21 cellular contexts compared by ENCODE assay signal in the genomic region with DNA sequence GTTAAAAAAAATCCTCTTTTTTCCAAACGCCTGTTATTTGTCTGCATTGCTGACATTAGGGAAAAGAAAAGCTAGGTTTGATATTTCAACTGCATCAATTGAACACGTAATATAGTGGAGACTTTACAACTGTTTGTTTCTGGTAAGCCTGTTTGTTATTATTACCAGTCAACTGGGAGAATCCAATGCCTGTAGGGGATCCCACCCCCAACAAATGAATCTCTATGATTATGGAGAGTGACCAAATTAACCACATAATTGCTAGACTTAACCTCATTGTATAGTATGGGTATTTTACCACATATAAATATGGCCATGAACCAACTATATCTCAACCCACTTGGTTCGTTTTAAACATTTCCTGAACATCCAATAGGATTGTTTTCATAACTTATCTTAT.
"Had no signal": no experiment of that assay in that cellular context is flagged by ENCODE, and none has a peak within 500 bp of the region (broad histone marks: within the 10 kb centered on the region; RNA-seq: fewer than 3 reads in every experiment).

No MANE protein-coding gene starts in this region.

- H3K9me3 ChIP-seq: left ventricle myocardium inferior, lower lobe of right lung, ovary, right atrium auricular region, sigmoid colon had no signal

- H3K4me3 ChIP-seq: dorsolateral prefrontal cortex, hepatocyte, left ventricle myocardium inferior, lower lobe of right lung, neural progenitor cell, ovary, right atrium auricular region, sigmoid colon, skin epidermis had no signal

- H3K4me1 ChIP-seq: lower lobe of right lung, neural progenitor cell, right atrium auricular region, sigmoid colon had no signal

- H3K27me3 ChIP-seq: dorsolateral prefrontal cortex, hepatocyte, neural progenitor cell, ovary, right atrium auricular region, sigmoid colon had no signal

- DNase-seq: cortex of kidney; dorsolateral prefrontal cortex; effector CD8-positive, alpha-beta T cell; head of caudate nucleus; kidney; left cardiac atrium; left ventricle myocardium inferior; lower lobe of right lung; midbrain; nucleus accumbens; ovary; sigmoid colon; stimulated activated CD4-positive, alpha-beta T cell treated with anti-CD3 and anti-CD28 coated beads, Interleukin-2, amount 100 ng/mL, for 24 hours; stimulated activated CD4-positive, alpha-beta T cell treated with anti-CD3 and anti-CD28 coated beads, Interleukin-4, amount 100 ng/mL, for 4 hours; stimulated activated naive B cell treated with anti-CD40 and anti-IgM and Interleukin-4, amounts not matched to agents 10 μg/mL and 1 μg/mL and 100 μg/mL, for 72 hours; stimulated activated naive CD8-positive, alpha-beta T cell treated with anti-CD3 and anti-CD28 coated beads, Interleukin-15, amount 100 ng/mL, for 72 hours; substantia nigra had no signal

- H3K36me3 ChIP-seq: left ventricle myocardium inferior, lower lobe of right lung, neural progenitor cell, ovary, right atrium auricular region, sigmoid colon had no signal

- H3K79me2 ChIP-seq: hepatocyte had no signal

- H3K9ac ChIP-seq: neural progenitor cell had no signal

- H2AFZ ChIP-seq: hepatocyte had no signal

- H3K4me2 ChIP-seq: hepatocyte, neural progenitor cell had no signal

- H3K27ac ChIP-seq: dorsolateral prefrontal cortex, hepatocyte, left ventricle myocardium inferior, lower lobe of right lung, neural progenitor cell, ovary, right atrium auricular region, sigmoid colon had no signal
